ENCODE assay signal across 38 cellular contexts in the genomic region with DNA sequence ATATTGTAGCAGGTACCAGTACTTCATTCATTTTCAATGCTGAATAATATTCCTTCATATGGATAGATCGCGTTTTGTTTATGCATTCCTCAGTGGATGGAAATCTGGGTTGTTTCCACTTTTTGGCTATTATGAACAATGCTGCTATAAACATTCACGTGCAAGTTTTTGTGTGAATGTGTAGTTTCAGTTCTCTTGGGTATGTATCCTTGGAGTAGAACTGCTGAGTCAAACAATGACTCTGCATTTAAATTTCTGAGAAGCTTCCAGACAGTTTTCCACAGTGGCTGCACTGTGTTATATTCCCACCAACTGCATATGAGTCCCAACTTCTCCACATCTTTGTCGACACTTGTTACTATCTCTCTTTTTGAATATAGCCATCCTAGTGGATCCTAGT.
"Had no signal": no experiment of that assay in that cellular context is flagged by ENCODE, and none has a peak within 500 bp of the region (broad histone marks: within the 10 kb centered on the region; RNA-seq: fewer than 3 reads in every experiment).

No MANE protein-coding gene starts in this region.

- ATAC-seq: activated CD4-positive, alpha-beta T cell treated with anti-CD3 and anti-CD28 coated beads for 36 hours; activated CD4-positive, CD25-positive, alpha-beta regulatory T cell treated with anti-CD3 and anti-CD28 coated beads, Interleukin-2, amount 50 U/mL, for 24 hours; activated CD8-positive, alpha-beta memory T cell treated with anti-CD3 and anti-CD28 coated beads, Interleukin-2, amount 10 ng/mL, durations not matched to agents 7 days and 5 days; activated CD8-positive, alpha-beta T cell treated with anti-CD3 and anti-CD28 coated beads, Interleukin-2, amount 10 ng/mL, durations not matched to agents 7 days and 5 days; activated naive CD8-positive, alpha-beta T cell treated with anti-CD3 and anti-CD28 coated beads, Interleukin-2, amount 50 U/mL, for 24 hours; WTC11 had no signal

- DNase-seq: activated CD4-positive, alpha-beta memory T cell treated with anti-CD3 and anti-CD28 coated beads, Interleukin-2, amount 10 ng/mL, durations not matched to agents 7 days and 5 days; activated CD4-positive, alpha-beta T cell treated with anti-CD3 and anti-CD28 coated beads for 1 hour; activated CD4-positive, alpha-beta T cell treated with anti-CD3 and anti-CD28 coated beads for 36 hours; activated CD4-positive, alpha-beta T cell treated with anti-CD3 and anti-CD28 coated beads for 48 hours; activated CD4-positive, alpha-beta T cell treated with anti-CD3 and anti-CD28 coated beads, Interleukin-2, amount 10 ng/mL, durations not matched to agents 7 days and 5 days; activated CD4-positive, alpha-beta T cell treated with anti-CD3 and anti-CD28 coated beads, Interleukin-2, amount 50 U/mL, for 48 hours; activated CD4-positive, CD25-positive, alpha-beta regulatory T cell; activated CD8-positive, alpha-beta memory T cell treated with anti-CD3 and anti-CD28 coated beads for 24 hours; activated CD8-positive, alpha-beta memory T cell treated with anti-CD3 and anti-CD28 coated beads, Interleukin-2, amount 10 ng/mL, durations not matched to agents 7 days and 5 days; activated CD8-positive, alpha-beta memory T cell treated with anti-CD3 and anti-CD28 coated beads, Interleukin-2, amount 50 U/mL, for 48 hours; activated CD8-positive, alpha-beta T cell treated with anti-CD3 and anti-CD28 coated beads, Interleukin-2, amount 10 ng/mL, durations not matched to agents 7 days and 5 days; activated effector memory CD4-positive, alpha-beta T cell treated with Interleukin-2 at 50 U/mL for 16 hours; activated gamma-delta T cell; activated naive CD4-positive, alpha-beta T cell treated with anti-CD3 and anti-CD28 coated beads, Interleukin-2, amount 10 ng/mL, durations not matched to agents 7 days and 5 days; activated naive CD4-positive, alpha-beta T cell treated with Interleukin-2 at 50 U/mL for 16 hours; activated naive CD8-positive, alpha-beta T cell treated with anti-CD3 and anti-CD28 coated beads, Interleukin-2, amount 10 ng/mL, durations not matched to agents 7 days and 5 days; activated naive CD8-positive, alpha-beta T cell treated with anti-CD3 and anti-CD28 coated beads, Interleukin-2, amount 50 U/mL, for 24 hours; activated T-cell treated with anti-CD3 and anti-CD28 coated beads, Interleukin-2, amount 50 U/mL, for 24 hours; activated T-cell treated with anti-CD3 and anti-CD28 coated beads, Interleukin-2, amount 50 U/mL, for 48 hours; amygdala; anterior cingulate cortex; caudate nucleus; cerebellar nuclear complex; T-helper 2 cell; T-helper 9 cell had no signal

- H3K9me3 ChIP-seq: ascending aorta had no signal

- H3K27me3 ChIP-seq: ascending aorta, cardiac muscle cell had no signal

- H3K27ac Mint-ChIP-seq: activated CD4-positive, alpha-beta memory T cell treated with anti-CD3 and anti-CD28 coated beads, Interleukin-2, amount 10 ng/mL, durations not matched to agents 7 days and 5 days; activated CD4-positive, alpha-beta T cell treated with anti-CD3 and anti-CD28 coated beads for 36 hours; activated CD4-positive, alpha-beta T cell treated with anti-CD3 and anti-CD28 coated beads, Interleukin-2, amount 10 ng/mL, durations not matched to agents 7 days and 5 days; activated CD8-positive, alpha-beta memory T cell treated with anti-CD3 and anti-CD28 coated beads, Interleukin-2, amount 10 ng/mL, durations not matched to agents 7 days and 5 days; activated CD8-positive, alpha-beta T cell treated with anti-CD3 and anti-CD28 coated beads, Interleukin-2, amount 10 ng/mL, durations not matched to agents 7 days and 5 days; activated naive CD4-positive, alpha-beta T cell treated with anti-CD3 and anti-CD28 coated beads, Interleukin-2, amount 10 ng/mL, durations not matched to agents 7 days and 5 days; activated naive CD4-positive, alpha-beta T cell treated with anti-CD3 and anti-CD28 coated beads, Interleukin-2, amount 50 U/mL, for 24 hours; activated naive CD8-positive, alpha-beta T cell; activated naive CD8-positive, alpha-beta T cell treated with anti-CD3 and anti-CD28 coated beads, Interleukin-2, amount 10 ng/mL, durations not matched to agents 7 days and 5 days; activated naive CD8-positive, alpha-beta T cell treated with anti-CD3 and anti-CD28 coated beads, Interleukin-2, amount 50 U/mL, for 24 hours; activated T-cell treated with anti-CD3 and anti-CD28 coated beads, Interleukin-2, amount 50 U/mL, for 24 hours; activated T-helper 2 cell treated with anti-CD3 and anti-CD28 coated beads, Interferon-gamma antibody, Interleukin-2, Interleukin-4, amounts not matched to agents 10 μg/mL and 5 μg/mL and 100 μg/mL, durations not matched to agents 14 hours and 24 hours and 36 hours; T-helper 1 cell treated with Interleukin-12 subunit alpha and Interleukin-12 subunit beta and Interleukin-4 antibody, amounts not matched to agents 30 μg/mL and 1 μg/mL, for 36 hours; T-helper 2 cell treated with Interferon-gamma antibody and Interleukin-4, amounts not matched to agents 5 μg/mL and 100 μg/mL, for 36 hours; WTC11 had no signal

- H3K27ac ChIP-seq: ascending aorta, cardiac muscle cell had no signal

- H3K36me3 ChIP-seq: ascending aorta, cardiac muscle cell had no signal

- H3K4me1 Mint-ChIP-seq: activated CD4-positive, alpha-beta memory T cell treated with anti-CD3 and anti-CD28 coated beads, Interleukin-2, amount 10 ng/mL, durations not matched to agents 7 days and 5 days; activated CD4-positive, alpha-beta T cell treated with anti-CD3 and anti-CD28 coated beads for 36 hours; activated CD4-positive, alpha-beta T cell treated with anti-CD3 and anti-CD28 coated beads, Interleukin-2, amount 10 ng/mL, durations not matched to agents 7 days and 5 days; activated CD8-positive, alpha-beta memory T cell treated with anti-CD3 and anti-CD28 coated beads, Interleukin-2, amount 10 ng/mL, durations not matched to agents 7 days and 5 days; activated naive CD4-positive, alpha-beta T cell treated with anti-CD3 and anti-CD28 coated beads, Interleukin-2, amount 10 ng/mL, durations not matched to agents 7 days and 5 days; activated naive CD4-positive, alpha-beta T cell treated with anti-CD3 and anti-CD28 coated beads, Interleukin-2, amount 50 U/mL, for 24 hours; activated naive CD8-positive, alpha-beta T cell treated with anti-CD3 and anti-CD28 coated beads, Interleukin-2, amount 10 ng/mL, durations not matched to agents 7 days and 5 days; activated naive CD8-positive, alpha-beta T cell treated with anti-CD3 and anti-CD28 coated beads, Interleukin-2, amount 50 U/mL, for 24 hours; central memory CD8-positive, alpha-beta T cell had no signal

- FAIRE-seq: bronchial epithelial cell, TTC549 had no signal

- H3K4me1 ChIP-seq: ascending aorta had no signal

- H3K36me3 Mint-ChIP-seq: activated CD8-positive, alpha-beta memory T cell treated with anti-CD3 and anti-CD28 coated beads, Interleukin-2, amount 10 ng/mL, durations not matched to agents 7 days and 5 days; activated naive CD4-positive, alpha-beta T cell treated with anti-CD3 and anti-CD28 coated beads, Interleukin-2, amount 10 ng/mL, durations not matched to agents 7 days and 5 days; activated naive CD4-positive, alpha-beta T cell treated with anti-CD3 and anti-CD28 coated beads, Interleukin-2, amount 50 U/mL, for 24 hours; activated naive CD8-positive, alpha-beta T cell; activated naive CD8-positive, alpha-beta T cell treated with anti-CD3 and anti-CD28 coated beads, Interleukin-2, amount 10 ng/mL, durations not matched to agents 7 days and 5 days had no signal

- H3K4me3 ChIP-seq: ascending aorta, cardiac muscle cell had no signal

- H3K4me3 Mint-ChIP-seq: activated CD4-positive, alpha-beta memory T cell treated with anti-CD3 and anti-CD28 coated beads, Interleukin-2, amount 10 ng/mL, durations not matched to agents 7 days and 5 days; activated CD4-positive, alpha-beta T cell treated with anti-CD3 and anti-CD28 coated beads for 36 hours; activated CD4-positive, alpha-beta T cell treated with anti-CD3 and anti-CD28 coated beads, Interleukin-2, amount 10 ng/mL, durations not matched to agents 7 days and 5 days; activated CD8-positive, alpha-beta memory T cell treated with anti-CD3 and anti-CD28 coated beads, Interleukin-2, amount 10 ng/mL, durations not matched to agents 7 days and 5 days; activated CD8-positive, alpha-beta T cell treated with anti-CD3 and anti-CD28 coated beads, Interleukin-2, amount 10 ng/mL, durations not matched to agents 7 days and 5 days; activated naive CD4-positive, alpha-beta T cell treated with anti-CD3 and anti-CD28 coated beads, Interleukin-2, amount 10 ng/mL, durations not matched to agents 7 days and 5 days; activated naive CD4-positive, alpha-beta T cell treated with anti-CD3 and anti-CD28 coated beads, Interleukin-2, amount 50 U/mL, for 24 hours; activated naive CD8-positive, alpha-beta T cell; activated naive CD8-positive, alpha-beta T cell treated with anti-CD3 and anti-CD28 coated beads, Interleukin-2, amount 10 ng/mL, durations not matched to agents 7 days and 5 days; activated naive CD8-positive, alpha-beta T cell treated with anti-CD3 and anti-CD28 coated beads, Interleukin-2, amount 50 U/mL, for 24 hours; activated T-cell treated with anti-CD3 and anti-CD28 coated beads, Interleukin-2, amount 50 U/mL, for 24 hours; brain; central memory CD8-positive, alpha-beta T cell; T-helper 1 cell treated with Interleukin-12 subunit alpha and Interleukin-12 subunit beta and Interleukin-4 antibody, amounts not matched to agents 30 μg/mL and 1 μg/mL, for 36 hours; T-helper 2 cell treated with Interferon-gamma antibody and Interleukin-4, amounts not matched to agents 5 μg/mL and 100 μg/mL, for 36 hours; WTC11 had no signal

- H3K9me3 Mint-ChIP-seq: activated CD4-positive, alpha-beta memory T cell treated with anti-CD3 and anti-CD28 coated beads, Interleukin-2, amount 10 ng/mL, durations not matched to agents 7 days and 5 days; activated CD4-positive, alpha-beta T cell treated with anti-CD3 and anti-CD28 coated beads, Interleukin-2, amount 10 ng/mL, durations not matched to agents 7 days and 5 days; activated naive CD4-positive, alpha-beta T cell treated with anti-CD3 and anti-CD28 coated beads, Interleukin-2, amount 10 ng/mL, durations not matched to agents 7 days and 5 days; activated naive CD4-positive, alpha-beta T cell treated with anti-CD3 and anti-CD28 coated beads, Interleukin-2, amount 50 U/mL, for 24 hours; activated naive CD8-positive, alpha-beta T cell treated with anti-CD3 and anti-CD28 coated beads, Interleukin-2, amount 10 ng/mL, durations not matched to agents 7 days and 5 days; activated naive CD8-positive, alpha-beta T cell treated with anti-CD3 and anti-CD28 coated beads, Interleukin-2, amount 50 U/mL, for 24 hours; activated T-cell treated with anti-CD3 and anti-CD28 coated beads, Interleukin-2, amount 50 U/mL, for 24 hours; activated T-helper 2 cell treated with anti-CD3 and anti-CD28 coated beads, Interferon-gamma antibody, Interleukin-2, Interleukin-4, amounts not matched to agents 10 μg/mL and 5 μg/mL and 100 μg/mL, durations not matched to agents 14 hours and 24 hours and 36 hours; central memory CD8-positive, alpha-beta T cell; T-helper 1 cell treated with Interleukin-12 subunit alpha and Interleukin-12 subunit beta and Interleukin-4 antibody, amounts not matched to agents 30 μg/mL and 1 μg/mL, for 36 hours; T-helper 2 cell treated with Interferon-gamma antibody and Interleukin-4, amounts not matched to agents 5 μg/mL and 100 μg/mL, for 36 hours had no signal

- H3K27me3 Mint-ChIP-seq: activated CD4-positive, alpha-beta memory T cell treated with anti-CD3 and anti-CD28 coated beads, Interleukin-2, amount 10 ng/mL, durations not matched to agents 7 days and 5 days; activated CD4-positive, alpha-beta T cell treated with anti-CD3 and anti-CD28 coated beads, Interleukin-2, amount 10 ng/mL, durations not matched to agents 7 days and 5 days; activated CD8-positive, alpha-beta memory T cell treated with anti-CD3 and anti-CD28 coated beads, Interleukin-2, amount 10 ng/mL, durations not matched to agents 7 days and 5 days; activated naive CD8-positive, alpha-beta T cell; activated naive CD8-positive, alpha-beta T cell treated with anti-CD3 and anti-CD28 coated beads, Interleukin-2, amount 50 U/mL, for 24 hours had no signal
